ENCODE assay signal across 19 cellular contexts in genomic region chr12:113224955-113225354, GRCh38.
"Had no signal": no experiment of that assay in that cellular context is flagged by ENCODE, and none has a peak within 500 bp of the region (broad histone marks: within the 10 kb centered on the region; RNA-seq: fewer than 3 reads in every experiment).

No MANE protein-coding gene starts in this region.

- H3K27me3 ChIP-seq: brain microvascular endothelial cell had no signal

- H3K9me3 ChIP-seq: lower lobe of right lung, mucosa of descending colon had no signal

- ATAC-seq: activated CD8-positive, alpha-beta T cell treated with anti-CD3 and anti-CD28 coated beads, Interleukin-2, amount 10 ng/mL, durations not matched to agents 7 days and 5 days; activated naive CD4-positive, alpha-beta T cell treated with anti-CD3 and anti-CD28 coated beads, Interleukin-2, amount 50 U/mL, for 72 hours; esophagus mucosa; left colon; lower lobe of right lung; mucosa of descending colon; sciatic nerve; stimulated activated naive CD8-positive, alpha-beta T cell treated with anti-CD3 and anti-CD28 coated beads, Interleukin-15, Interleukin-2, amounts not matched to agents 100 U/mL and 50 U/mL, for 24 hours had no signal

- H2AFZ ChIP-seq: parathyroid adenoma had no signal

- H3K9ac ChIP-seq: parathyroid adenoma had no signal

- DNase-seq: activated CD4-positive, alpha-beta T cell treated with anti-CD3 and anti-CD28 coated beads for 1 hour; activated CD4-positive, alpha-beta T cell treated with anti-CD3 and anti-CD28 coated beads, Interleukin-2, amount 50 U/mL, for 1 hour; activated CD8-positive, alpha-beta T cell treated with anti-CD3 and anti-CD28 coated beads, Interleukin-2, amount 10 ng/mL, durations not matched to agents 7 days and 5 days; brain microvascular endothelial cell; caudate nucleus; dermis blood vessel endothelial cell; effector CD8-positive, alpha-beta T cell; left colon; lower lobe of right lung; mesendoderm; nucleus accumbens; small intestine; stimulated activated CD4-positive, alpha-beta T cell treated with anti-CD3 and anti-CD28 coated beads, Interleukin-4, amount 100 ng/mL, for 1 hour; stimulated activated naive CD8-positive, alpha-beta T cell treated with anti-CD3 and anti-CD28 coated beads, Interleukin-15, Interleukin-2, amounts not matched to agents 100 U/mL and 50 U/mL, for 24 hours had no signal

- H3K27ac ChIP-seq: brain microvascular endothelial cell, parathyroid adenoma had no signal

- H3K4me3 ChIP-seq: lower lobe of right lung, mucosa of descending colon had no signal
